ENCODE assay signal across 10 cellular contexts in genomic region chr18:31707815-31708214, GRCh38. TPM values are rescaled to one million over a fixed set of nuclear protein-coding genes. Genes with fewer than 3 reads are reported as not detected.
"Had no signal": no experiment of that assay in that cellular context is flagged by ENCODE, and none has a peak within 500 bp of the region (broad histone marks: within the 10 kb centered on the region; RNA-seq: fewer than 3 reads in every experiment).

No MANE protein-coding gene starts in this region.

- H3K27ac Mint-ChIP-seq: GM23338, H9, HFFc6 had no signal

- H3K4me3 Mint-ChIP-seq: GM23338, H9, HFFc6 had no signal

- H3K4me2 ChIP-seq: GM23338 had no signal

- H2AFZ ChIP-seq: GM23248, GM23338 had no signal

- DNase-seq: GM23248, GOT3, H7, H9, HCEC 1CT, HFFc6 had no signal

- H3K27ac ChIP-seq: GM23248 had no signal

- H3K9me3 ChIP-seq: HAP-1 had no signal

- FAIRE-seq: H54 had no signal

- H3K9me3 Mint-ChIP-seq: GM23338, H9, HFFc6 had no signal

- ATAC-seq: GM23338, HCT116 had no signal

- H3K4me3 ChIP-seq: GM23248, GM23338, HAP-1 had no signal

- H3K9ac ChIP-seq: GM23248 had no signal

- H3K36me3 ChIP-seq: HAP-1 had no signal

RNA-seq across cellular contexts. Expression of gene B4GALT6, which starts 23.4 kb away (rescaled TPM):
- total RNA-seq: HFFc6 had no signal

RNA-seq across cellular contexts. Expression of gene SLC25A52, which starts 52.9 kb away (rescaled TPM):
- total RNA-seq: GM23248, GM23338, H7, H9, HFFc6 had no signal
- polyA plus RNA-seq: GM23248, GM23338 had no signal
